8 cellular contexts compared by ENCODE assay signal in the genomic region with DNA sequence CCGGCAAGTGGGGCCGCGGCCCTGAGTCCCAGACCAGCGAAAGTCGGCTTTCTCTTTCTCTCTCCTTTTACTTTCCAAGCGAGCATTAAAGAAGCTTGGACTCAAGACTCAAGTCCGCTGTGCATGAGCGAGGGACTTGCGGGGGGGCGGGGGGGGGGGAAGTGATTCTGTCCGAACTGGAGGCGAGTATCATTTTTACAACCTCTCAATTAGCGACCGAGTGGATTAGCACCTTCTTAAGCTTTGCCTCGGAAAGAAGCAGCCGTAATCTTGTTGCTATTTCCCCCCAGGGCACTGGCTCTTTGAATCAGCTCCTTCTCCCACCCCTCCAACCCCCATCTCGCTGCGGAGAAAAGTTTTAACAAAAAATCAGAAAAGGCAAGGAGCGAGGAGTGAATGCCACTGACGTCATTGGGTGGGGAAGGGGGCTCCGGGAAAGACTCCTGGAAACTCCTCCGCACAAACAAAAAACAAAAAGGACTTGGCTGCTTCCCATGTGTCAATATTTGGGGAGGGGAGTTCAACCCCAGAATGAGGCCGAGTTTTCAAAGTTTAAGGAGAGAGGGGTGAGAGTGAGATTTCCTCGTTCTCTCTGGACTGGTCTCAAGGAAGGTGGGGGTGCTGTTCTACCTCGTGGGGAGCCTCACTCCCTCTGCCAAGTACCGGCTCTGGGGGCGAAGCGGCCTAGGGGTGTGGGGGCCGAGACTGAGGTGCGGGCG. TPM values are rescaled to one million over a fixed set of nuclear protein-coding genes. Genes with fewer than 3 reads are reported as not detected.
A peak's percentile ranks its signal among the peaks of the same experiment; 100 is the strongest.
DNase-seq lines count a peak whose midpoint lies in the region; ATAC-seq, FAIRE-seq and TF ChIP-seq lines count a peak whose summit lies in the region.

No MANE protein-coding gene starts in this region.

- no peaks in the 10 kb centered on the region for H3K9me3 ChIP-seq in HepG2 (ENCODE audit: low read length)
- H3K9me3 ChIP-seq in thymus (ENCODE audit: control insufficient read depth), result no peaks in the 10 kb centered on the region

- H3K4me3 ChIP-seq in HepG2 (replicated peaks in 1 of 3; ENCODE audit: insufficient read depth in 1 of 3, low read depth in 2 of 3, low read length in 3 of 3) (peak overlapping the region; percentile 52 to 70 (median 57)), thymus (ENCODE audit: low read length) (peak overlapping the region; percentile 33)

- no peak overlapping the region for H3K27ac Mint-ChIP-seq in activated CD8-positive, alpha-beta memory T cell treated with anti-CD3 and anti-CD28 coated beads, Interleukin-2, amount 10 ng/mL, durations not matched to agents 7 days and 5 days
- H3K27ac Mint-ChIP-seq in activated naive CD8-positive, alpha-beta T cell, result no peak overlapping the region

- H3K36me3 ChIP-seq in HepG2 (replicated peaks in 1 of 2; ENCODE audit: control insufficient read depth in 1 of 2, insufficient read depth in 2 of 2, low read length in 2 of 2) (no peaks in the 10 kb centered on the region), thymus (ENCODE audit: control insufficient read depth, insufficient read depth) (no peaks in the 10 kb centered on the region)

- H3K27me3 Mint-ChIP-seq in activated CD8-positive, alpha-beta memory T cell treated with anti-CD3 and anti-CD28 coated beads, Interleukin-2, amount 10 ng/mL, durations not matched to agents 7 days and 5 days, result peaks cover 81% of the 10 kb centered on the region
- peaks cover 38% of the 10 kb centered on the region for H3K27me3 Mint-ChIP-seq in activated naive CD8-positive, alpha-beta T cell

- peaks cover 39% of the 10 kb centered on the region for H3K4me1 Mint-ChIP-seq in activated CD8-positive, alpha-beta memory T cell treated with anti-CD3 and anti-CD28 coated beads, Interleukin-2, amount 10 ng/mL, durations not matched to agents 7 days and 5 days
- H3K4me1 Mint-ChIP-seq in activated naive CD8-positive, alpha-beta T cell (ENCODE audit: low read depth), result peaks cover 50% of the 10 kb centered on the region

- DNase-seq in activated CD8-positive, alpha-beta memory T cell treated with anti-CD3 and anti-CD28 coated beads, Interleukin-2, amount 10 ng/mL, durations not matched to agents 7 days and 5 days, result no peak
- no peak for DNase-seq in activated CD8-positive, alpha-beta memory T cell treated with anti-CD3 and anti-CD28 coated beads for 24 hours
- DNase-seq in HepG2 (ENCODE audit: low spot score) (no peak), SKM-1 treated with dmso at 0.1 percent for 144 hours (lab: John Stamatoyannopoulos, UW; ENCODE audit: unreplicated experiment) (no peak), superior temporal gyrus (ENCODE audit: extremely low spot score) (no peak)

- TF ChIP-seq CTCF in HepG2 (CRISPR knock-in tag; IDR thresholded peaks at IDR 0.05), result no peak

- POLR2A ChIA-PET in HepG2 (lab: Yijun Ruan, JAX), result no interaction called here

- peak overlapping the region; percentile 89 for H3K4me2 ChIP-seq in HepG2 (ENCODE audit: low read depth, low read length)

- H3K27me3 ChIP-seq in HepG2 (ENCODE audit: control insufficient read depth in 1 of 2, insufficient read depth in 2 of 2, low read length in 2 of 2) (peaks cover 36 to 99% of the 10 kb centered on the region in 2 experiments), thymus (ENCODE audit: control insufficient read depth, insufficient read depth) (peaks cover 94% of the 10 kb centered on the region)

- intact Hi-C loops in HepG2 (cut with micrococcal nuclease; ENCODE audit: unreplicated experiment), result loop anchor here (2.0 to 10.0 kb wide), 3 partner anchors 59 to 309 kb away; partner anchors contain the start of genes ELP4 and IMMP1L

- peaks cover 8% of the 10 kb centered on the region; the same call in 1 of the 2 replicates for H4K20me1 ChIP-seq in HepG2 (ENCODE audit: insufficient read depth, low read length)

- CTCF ChIA-PET in activated CD8-positive, alpha-beta memory T cell treated with anti-CD3 and anti-CD28 coated beads, Interleukin-2, amount 10 ng/mL, durations not matched to agents 7 days and 5 days (lab: Charles Lee), result interaction anchor here (1.2 kb wide), 1 partner anchor 134 kb away, joined by 3 read pairs; no protein-coding TSS in a partner anchor
- CTCF ChIA-PET in HepG2 (lab: Yijun Ruan, JAX; ENCODE audit: low intra/inter-chr PET ratio, low total read pairs), result no interaction called here

- H3K4me1 ChIP-seq in HepG2 (ENCODE audit: insufficient read depth, low read length), result peaks cover 68% of the 10 kb centered on the region
- H3K4me1 ChIP-seq in thymus (ENCODE audit: control insufficient read depth, insufficient read depth, low read length), result peaks cover 22% of the 10 kb centered on the region

- H3K9ac ChIP-seq in HepG2 (ENCODE audit: insufficient read depth, low read depth, low read length), result no peak overlapping the region

- peaks cover 2% of the 10 kb centered on the region for H3K36me3 Mint-ChIP-seq in activated CD8-positive, alpha-beta memory T cell treated with anti-CD3 and anti-CD28 coated beads, Interleukin-2, amount 10 ng/mL, durations not matched to agents 7 days and 5 days
- no peaks in the 10 kb centered on the region for H3K36me3 Mint-ChIP-seq in activated naive CD8-positive, alpha-beta T cell

- no peaks in the 10 kb centered on the region for H3K79me2 ChIP-seq in HepG2 (ENCODE audit: insufficient read depth, low read length)

- TF ChIP-seq RAD21 in HepG2 (CRISPR knock-in tag; IDR thresholded peaks at IDR 0.05), result no peak

- no peaks in the 10 kb centered on the region for H3K9me3 Mint-ChIP-seq in activated CD8-positive, alpha-beta memory T cell treated with anti-CD3 and anti-CD28 coated beads, Interleukin-2, amount 10 ng/mL, durations not matched to agents 7 days and 5 days (ENCODE audit: low read depth)
- H3K9me3 Mint-ChIP-seq in activated naive CD8-positive, alpha-beta T cell (ENCODE audit: low read depth), result no peaks in the 10 kb centered on the region

- in situ Hi-C loops in HepG2 (cut with HindIII; ENCODE audit: extremely low pct_ligation_motif_present, low pct_unique_long_range_greater_than_20kb), result no loop called here

- TF ChIP-seq EP300 in HepG2 (IDR thresholded peaks at IDR 0.05; ENCODE audit: low read depth in 2 of 2, low read length in 2 of 2), result no peak
- TF ChIP-seq EP300 in HepG2 (CRISPR knock-in tag; IDR thresholded peaks at IDR 0.05; ENCODE audit: borderline replicate concordance), result no peak

- FAIRE-seq in HepG2 (lab: Jason Lieb, UNC), result no peak

- 8% methylated on average over 13 of the region's 31 CpGs for WGBS in HepG2 (ENCODE audit: low lambda C conversion rate)
- WGBS in thymus, result 3% methylated on average over 31 of the region's 31 CpGs

- no TSS peak for BruUV-seq in HepG2 (replicated peaks; lab: Mats Ljungman, UMichigan)

- H3K4me3 Mint-ChIP-seq in activated CD8-positive, alpha-beta memory T cell treated with anti-CD3 and anti-CD28 coated beads, Interleukin-2, amount 10 ng/mL, durations not matched to agents 7 days and 5 days, result peak overlapping the region; percentile 13
- peak overlapping the region; percentile 77 for H3K4me3 Mint-ChIP-seq in activated naive CD8-positive, alpha-beta T cell

- H3K27ac ChIP-seq in HepG2 (ENCODE audit: extremely low read length, insufficient read depth, low read length) (no peak overlapping the region), thymus (ENCODE audit: low read depth) (no peak overlapping the region)

- no peak for ATAC-seq in activated CD8-positive, alpha-beta memory T cell treated with anti-CD3 and anti-CD28 coated beads, Interleukin-2, amount 10 ng/mL, durations not matched to agents 7 days and 5 days
- no peak for ATAC-seq in HepG2
- ATAC-seq in GM18519 (IDR thresholded peaks at IDR 0.05; ENCODE audit: low FRiP score, unreplicated experiment), result no peak

- no peak for TF ChIP-seq POLR2A in HepG2 (IDR thresholded peaks at IDR 0.05; ENCODE audit: insufficient read depth in 1 of 2, low read depth in 2 of 2, low read length in 2 of 2)

- no peak overlapping the region for H2AFZ ChIP-seq in HepG2 (ENCODE audit: low read length)

TF ChIP-seq in HepG2, 621 proteins besides CTCF, POLR2A, EP300 and RAD21 (continues in another document):
- TF ChIP-seq SRSF4 (IDR thresholded peaks at IDR 0.05; ENCODE audit: low read depth, low read length, poor library complexity, severe bottlenecking), result no peak
- no peak for TF ChIP-seq ZNF274 (CRISPR knock-in tag; IDR thresholded peaks at IDR 0.05)
- no peak for TF ChIP-seq SOX6 (IDR thresholded peaks at IDR 0.05)
- no peak for TF ChIP-seq SOX6 (CRISPR knock-in tag; IDR thresholded peaks at IDR 0.05)
- no peak for TF ChIP-seq PCBP2 (optimal IDR thresholded peaks at IDR 0.05; ENCODE audit: low read depth, low read length, poor library complexity, severe bottlenecking)
- TF ChIP-seq ATF7 (IDR thresholded peaks at IDR 0.05), result peak; percentile 62
- no peak for TF ChIP-seq ATF7 (CRISPR knock-in tag; IDR thresholded peaks at IDR 0.05)
- TF ChIP-seq CREB1 (IDR thresholded peaks at IDR 0.05), result peak; percentile 71
- no peak for TF ChIP-seq CREB1 (CRISPR knock-in tag; IDR thresholded peaks at IDR 0.05)

RNA-seq across cellular contexts. Expression of gene PAX6, which starts 2.3 kb away (rescaled TPM):
- not detected for total RNA-seq in activated CD8-positive, alpha-beta memory T cell treated with anti-CD3 and anti-CD28 coated beads, Interleukin-2, amount 10 ng/mL, durations not matched to agents 7 days and 5 days
- total RNA-seq in HepG2 (2016; rRNA removed; fragmentation: Illumina TruSeq; extraction: Trizol), result 0.15 TPM in 1 of 2 replicates, not detected in the other
- 0.20 TPM in 1 of 2 replicates, not detected in the other for total RNA-seq in HepG2 (2016; cell fraction: cytosol; rRNA removed; fragmentation: Illumina TruSeq; extraction: Trizol; ENCODE audit: low read depth)
- 0.15 TPM in 1 of 2 replicates, not detected in the other for total RNA-seq in HepG2 (2016; cell fraction: insoluble cytoplasmic fraction; rRNA removed; fragmentation: Illumina TruSeq; extraction: Trizol)
- total RNA-seq in HepG2 (2016; cell fraction: membrane; rRNA removed; fragmentation: Illumina TruSeq; extraction: Trizol), result 0.19 and 0.21 TPM in 2 replicates
- total RNA-seq in HepG2 (2016; cell fraction: nucleus; rRNA removed; fragmentation: Illumina TruSeq; extraction: Trizol), result 0.28 TPM in 1 of 2 replicates, not detected in the other
- polyA plus RNA-seq in HepG2 (2011; rRNA removed), result 0.67 and 1.1 TPM in 2 replicates
- polyA plus RNA-seq in HepG2 (2011; cell fraction: cytosol; rRNA removed), result 0.79 and 0.93 TPM in 2 replicates
- polyA plus RNA-seq in HepG2 (2011; cell fraction: nucleus; rRNA removed), result 2.4 and 2.6 TPM in 2 replicates
- polyA plus RNA-seq in HepG2 (2012), result 0.09 and 0.31 TPM in 2 replicates
- polyA plus RNA-seq in HepG2 (2016; cell fraction: cytosol; fragmentation: Illumina TruSeq; extraction: Trizol; ENCODE audit: low read depth), result 0.29 TPM in 1 of 2 replicates, not detected in the other
- 0.34 TPM in 1 of 2 replicates, not detected in the other for polyA plus RNA-seq in HepG2 (2016; cell fraction: insoluble cytoplasmic fraction; fragmentation: Illumina TruSeq; extraction: Trizol; ENCODE audit: low read depth)
- 0.21 TPM in 1 of 2 replicates, not detected in the other for polyA plus RNA-seq in HepG2 (2016; cell fraction: membrane; fragmentation: Illumina TruSeq; extraction: Trizol; ENCODE audit: low read depth)
- 0.31 and 0.36 TPM in 2 replicates for polyA plus RNA-seq in HepG2 (2016; cell fraction: nucleus; fragmentation: Illumina TruSeq; extraction: Trizol; ENCODE audit: insufficient read depth, low read depth)
- polyA minus RNA-seq in HepG2 (2011; rRNA and poly(A)+ RNA removed; ENCODE audit: low replicate concordance), result 2.3 and 18.4 TPM in 2 replicates
- 0.69 TPM in 1 of 2 replicates, not detected in the other for polyA minus RNA-seq in HepG2 (2011; cell fraction: cytosol; rRNA and poly(A)+ RNA removed)
- 1.5 and 2.3 TPM in 2 replicates for polyA minus RNA-seq in HepG2 (2011; cell fraction: nucleus; rRNA and poly(A)+ RNA removed)
- polyA plus RNA-seq in thymus, result 0.32 TPM
